In genomic region chr22:42785706-42786499, GRCh38 we compare ENCODE assay signal across 25 cellular contexts.
"Had no signal": no experiment of that assay in that cellular context is flagged by ENCODE, and none has a peak within 500 bp of the region (broad histone marks: within the 10 kb centered on the region; RNA-seq: fewer than 3 reads in every experiment).

No MANE protein-coding gene starts in this region.

- H3K36me3 Mint-ChIP-seq: naive thymus-derived CD8-positive, alpha-beta T cell had no signal

- H3K27ac Mint-ChIP-seq: nephron progenitor cell; stimulated activated effector memory CD8-positive, alpha-beta T cell treated with anti-CD3 and anti-CD28 coated beads, Interleukin-12 subunit alpha, Interleukin-12 subunit beta, amount 100 ng/mL, for 72 hours had no signal

- H3K4me3 Mint-ChIP-seq: naive thymus-derived CD8-positive, alpha-beta T cell; nephron progenitor cell; stimulated activated effector memory CD8-positive, alpha-beta T cell treated with anti-CD3 and anti-CD28 coated beads, Interleukin-12 subunit alpha, Interleukin-12 subunit beta, amount 100 ng/mL, for 72 hours had no signal

- ATAC-seq: gastrocnemius medialis; heart left ventricle; left cardiac atrium; left lung; naive thymus-derived CD8-positive, alpha-beta T cell; psoas muscle; right cardiac atrium; stimulated activated effector memory CD8-positive, alpha-beta T cell treated with anti-CD3 and anti-CD28 coated beads, Interleukin-12 subunit alpha, Interleukin-12 subunit beta, amount 100 ng/mL, for 72 hours; upper lobe of right lung had no signal

- H3K27me3 ChIP-seq: dorsolateral prefrontal cortex, gastrocnemius medialis, heart left ventricle, hepatocyte, left lung, ovary, sigmoid colon, transverse colon, upper lobe of right lung, uterus had no signal

- H3K27ac ChIP-seq: dorsolateral prefrontal cortex, gastrocnemius medialis, heart left ventricle, hepatocyte, left lung, ovary, psoas muscle, sigmoid colon, thoracic aorta, transverse colon, upper lobe of right lung, uterus had no signal

- DNase-seq: dorsolateral prefrontal cortex; effector CD4-positive, alpha-beta T cell; foreskin fibroblast; gastrocnemius medialis; heart left ventricle; left cardiac atrium; mesendoderm; midbrain; naive thymus-derived CD8-positive, alpha-beta T cell; nephron progenitor cell; occipital lobe; ovary; psoas muscle; sigmoid colon; stimulated activated CD4-positive, alpha-beta T cell treated with anti-CD3 and anti-CD28 coated beads, Interleukin-2, amount 100 ng/mL, for 24 hours; stimulated activated CD4-positive, alpha-beta T cell treated with anti-CD3 and anti-CD28 coated beads, Interleukin-4, amount 100 ng/mL, for 24 hours; stimulated activated naive CD4-positive, alpha-beta T cell treated with Interleukin-2 at 50 U/mL for 16 hours; transverse colon; upper lobe of right lung; uterus had no signal

- H3K9me3 ChIP-seq: gastrocnemius medialis, heart left ventricle, left lung, ovary, psoas muscle, sigmoid colon, thoracic aorta, transverse colon, upper lobe of right lung, uterus had no signal

- H2AFZ ChIP-seq: hepatocyte had no signal

- H3K4me1 ChIP-seq: left lung, transverse colon, upper lobe of right lung, uterus had no signal

- H3K9me3 Mint-ChIP-seq: naive thymus-derived CD8-positive, alpha-beta T cell; nephron progenitor cell; stimulated activated effector memory CD8-positive, alpha-beta T cell treated with anti-CD3 and anti-CD28 coated beads, Interleukin-12 subunit alpha, Interleukin-12 subunit beta, amount 100 ng/mL, for 72 hours had no signal

- H3K79me2 ChIP-seq: hepatocyte had no signal

- H3K27me3 Mint-ChIP-seq: naive thymus-derived CD8-positive, alpha-beta T cell had no signal

- H3K4me3 ChIP-seq: dorsolateral prefrontal cortex, gastrocnemius medialis, heart left ventricle, hepatocyte, left lung, ovary, psoas muscle, sigmoid colon, thoracic aorta, transverse colon, upper lobe of right lung, uterus had no signal

- H3K4me2 ChIP-seq: hepatocyte had no signal

- H3K36me3 ChIP-seq: gastrocnemius medialis, heart left ventricle, left lung, ovary, sigmoid colon, thoracic aorta, transverse colon, upper lobe of right lung, uterus had no signal
